ENCODE assay signal across 11 cellular contexts in genomic region chr15:51969728-51970127, GRCh38. TPM values are rescaled to one million over a fixed set of nuclear protein-coding genes. Genes with fewer than 3 reads are reported as not detected.
A peak's percentile ranks its signal among the peaks of the same experiment; 100 is the strongest.
DNase-seq lines count a peak whose midpoint lies in the region; ATAC-seq and TF ChIP-seq lines count a peak whose summit lies in the region.
"Had no signal": no experiment of that assay in that cellular context is flagged by ENCODE, and none has a peak within 500 bp of the region (broad histone marks: within the 10 kb centered on the region; RNA-seq: fewer than 3 reads in every experiment).

No MANE protein-coding gene starts in this region.

- no peaks in the 10 kb centered on the region for H3K27me3 ChIP-seq in CD4-positive, alpha-beta memory T cell (ENCODE audit: insufficient read depth, low read length)
- H3K27me3 ChIP-seq in SJCRH30: no peaks in the 10 kb centered on the region

- CTCF ChIA-PET in CD4-positive, alpha-beta memory T cell (lab: Charles Lee; ENCODE audit: partially characterized antibody): interaction anchor here (1.6 to 2.1 kb wide), 2 partner anchors 11 to 239 kb away, joined by 6 read pairs; no protein-coding TSS in a partner anchor
- CTCF ChIA-PET in HEK293 (lab: Yijun Ruan, JAX): interaction anchor here (0.6 kb wide), 2 partner anchors 129 to 164 kb away, joined by 3 to 6 read pairs; no protein-coding TSS in a partner anchor
- CTCF ChIA-PET in T-cell (lab: Charles Lee): interaction anchor here in 1 of 2 donors (0.7 kb wide), 1 partner anchor 107 kb away, joined by 7 read pairs; no protein-coding TSS in a partner anchor

- no peaks in the 10 kb centered on the region for H3K36me3 ChIP-seq in CD4-positive, alpha-beta memory T cell (ENCODE audit: insufficient read depth, low read length)
- H3K36me3 ChIP-seq in HEK293 (ENCODE audit: control insufficient read depth in 2 of 2, insufficient read depth in 1 of 2, low read length in 2 of 2) (peaks cover 0 to 8% of the 10 kb centered on the region in 2 experiments; a peak in 2 of 3 replicates), SJCRH30 (peaks cover 24% of the 10 kb centered on the region)
- H3K36me3 ChIP-seq: thoracic aorta had no signal

- peaks cover 29 to 38% (median 33%) of the 10 kb centered on the region in 4 donors for H3K4me1 Mint-ChIP-seq in CD4-positive, alpha-beta memory T cell
- peaks cover 34 to 42% (median 39%) of the 10 kb centered on the region in 3 donors for H3K4me1 Mint-ChIP-seq in T-cell
- H3K4me1 Mint-ChIP-seq in immature natural killer cell: peaks cover 39 to 57% of the 10 kb centered on the region in 2 donors

- no peak overlapping the region for H3K27ac ChIP-seq in CD4-positive, alpha-beta memory T cell (ENCODE audit: low read depth, low read length)
- H3K27ac ChIP-seq in HEK293 (ENCODE audit: extremely low read depth, low read depth, low read length) (no peak overlapping the region), SJCRH30 (no peak overlapping the region)
- H3K27ac ChIP-seq: thoracic aorta had no signal

- peaks cover 18% of the 10 kb centered on the region for H3K4me1 ChIP-seq in CD4-positive, alpha-beta memory T cell (ENCODE audit: insufficient read depth, low read length)
- no peaks in the 10 kb centered on the region for H3K4me1 ChIP-seq in HEK293 (ENCODE audit: control insufficient read depth, insufficient read depth, low read length)
- peaks cover 8% of the 10 kb centered on the region; the same call in 1 of the 2 replicates for H3K4me1 ChIP-seq in SJCRH30

- peaks cover 0 to 1% of the 10 kb centered on the region in 2 donors for H3K27me3 Mint-ChIP-seq in CD4-positive, alpha-beta memory T cell
- H3K27me3 Mint-ChIP-seq in T-cell: no peaks in the 10 kb centered on the region
- H3K27me3 Mint-ChIP-seq in immature natural killer cell (ENCODE audit: low read depth in 3 of 3): peaks cover 9 to 13% (median 11%) of the 10 kb centered on the region in 3 donors

- ATAC-seq in T-cell (replicated peaks in 1 of 4) (no peak), GM21360 (IDR thresholded peaks at IDR 0.05; ENCODE audit: unreplicated experiment) (no peak)
- ATAC-seq: mucosa of descending colon had no signal

- no peak for DNase-seq in CD4-positive, alpha-beta memory T cell
- no peak for DNase-seq in T-cell
- DNase-seq in immature natural killer cell: no peak
- no peak for DNase-seq in NCI-H446 (lab: John Stamatoyannopoulos, UW)
- no peak for DNase-seq in SJCRH30
- no peak for DNase-seq in COLO829 (ENCODE audit: low spot score)
- DNase-seq: mucosa of descending colon; stimulated activated CD4-positive, alpha-beta T cell treated with anti-CD3 and anti-CD28 coated beads, Interleukin-1b, Interleukin-23, amount 100 ng/mL, for 48 hours had no signal

- intact Hi-C loops in CD4-positive, alpha-beta memory T cell (cut with micrococcal nuclease): no loop called here

- H3K27ac Mint-ChIP-seq in CD4-positive, alpha-beta memory T cell: peak overlapping the region in 4 of 7 donors; percentile 37 to 94 (median 74)
- no peak overlapping the region for H3K27ac Mint-ChIP-seq in T-cell
- peak overlapping the region in 3 of 6 donors; percentile 16 to 53 (median 29) for H3K27ac Mint-ChIP-seq in immature natural killer cell

- peaks cover 24 to 34% of the 10 kb centered on the region in 2 donors for H3K36me3 Mint-ChIP-seq in CD4-positive, alpha-beta memory T cell
- peaks cover 23% of the 10 kb centered on the region for H3K36me3 Mint-ChIP-seq in T-cell
- H3K36me3 Mint-ChIP-seq in immature natural killer cell: peaks cover 16 to 20% (median 19%) of the 10 kb centered on the region in 3 donors

- peak overlapping the region in 7 of 8 donors; percentile 13 to 98 (median 46) for H3K4me3 Mint-ChIP-seq in CD4-positive, alpha-beta memory T cell
- H3K4me3 Mint-ChIP-seq in T-cell (peak overlapping the region; percentile 13 to 99 (median 97)), immature natural killer cell (peak overlapping the region in 4 of 5 donors; percentile 36 to 98 (median 74))

- POLR2A ChIA-PET in CD4-positive, alpha-beta memory T cell (lab: Charles Lee; ENCODE audit: partially characterized antibody): interaction anchor here (3.1 kb wide), 1 partner anchor 210 kb away, joined by 27 read pairs; no protein-coding TSS in a partner anchor
- POLR2A ChIA-PET in HEK293 (lab: Yijun Ruan, JAX) (interaction anchor here (0.6 kb wide), 1 partner anchor 59 kb away, joined by 3 read pairs; no protein-coding TSS in a partner anchor), T-cell (lab: Charles Lee) (interaction anchor here in 1 of 2 donors (0.7 kb wide), 1 partner anchor 9 kb away, joined by 11 read pairs; no protein-coding TSS in a partner anchor)

- no peak overlapping the region for H3K4me3 ChIP-seq in CD4-positive, alpha-beta memory T cell (ENCODE audit: low read length in 2 of 2)
- H3K4me3 ChIP-seq in HEK293 (ENCODE audit: low read depth, low read length) (no peak overlapping the region), SJCRH30 (no peak overlapping the region)
- H3K4me3 ChIP-seq: mucosa of descending colon had no signal

- H3K9me3 Mint-ChIP-seq in CD4-positive, alpha-beta memory T cell: peaks cover 0 to 23% (median 14%) of the 10 kb centered on the region in 8 donors
- H3K9me3 Mint-ChIP-seq in T-cell (peaks cover 6 to 9% (median 7%) of the 10 kb centered on the region in 3 donors), immature natural killer cell (peaks cover 7 to 12% (median 10%) of the 10 kb centered on the region in 6 donors)

- no peaks in the 10 kb centered on the region for H3K9me3 ChIP-seq in CD4-positive, alpha-beta memory T cell (ENCODE audit: control insufficient read depth in 1 of 2, low read length in 2 of 2)
- no peaks in the 10 kb centered on the region for H3K9me3 ChIP-seq in HEK293 (ENCODE audit: control insufficient read depth, insufficient read depth, low read depth, low read length)
- H3K9me3 ChIP-seq in SJCRH30 (replicated peaks): peaks cover 17% of the 10 kb centered on the region

- TF ChIP-seq CTCF in HEK293 (tag by site-specific recombination; IDR thresholded peaks at IDR 0.05): no peak

TF ChIP-seq in HEK293, 187 proteins besides CTCF, POLR2A, EP300 and RAD21:
- TF ChIP-seq PRDM10 (tag by site-specific recombination; IDR thresholded peaks at IDR 0.05) (peak; percentile 45; the same call in 1 of the 2 replicates), ZNF266 (tag by site-specific recombination; IDR thresholded peaks at IDR 0.05; ENCODE audit: low read depth) (no peak), ZNF362 (tag by site-specific recombination; IDR thresholded peaks at IDR 0.05) (0 out of 2 replicates have a peak, but pooled peaks have one; percentile 26), ZNF488 (tag by site-specific recombination; IDR thresholded peaks at IDR 0.05) (no peak)

RNA-seq across cellular contexts. Expression of gene LEO1, which starts 1.9 kb away (rescaled TPM):
- total RNA-seq in CD4-positive, alpha-beta memory T cell: 10 to 100 TPM; 21.7 to 22.2 TPM
- 10 to 100 TPM; 12.6 to 28.0 TPM for polyA plus RNA-seq in CD4-positive, alpha-beta memory T cell
- total RNA-seq in T-cell: 10 to 100 TPM in 4 of 5 donors, 1 to 10 TPM in 1; 8.6 to 20.2 (median 16.7) TPM
- 10 to 100 TPM; 10.4 to 30.0 (median 16.2) TPM for polyA plus RNA-seq in immature natural killer cell
- 61.7 and 65.3 TPM in 2 replicates for total RNA-seq in SJCRH30 (2014; rRNA removed; shearing (Covaris generic))

RNA-seq across cellular contexts. Expression of gene MAPK6, which starts 49.3 kb away (rescaled TPM):
- 10 to 100 TPM; 18.2 to 24.0 TPM for total RNA-seq in CD4-positive, alpha-beta memory T cell
- 1 to 10 TPM; 7.1 to 8.0 TPM for polyA plus RNA-seq in CD4-positive, alpha-beta memory T cell
- total RNA-seq in T-cell: 10 to 100 TPM; 15.1 to 35.1 (median 19.8) TPM
- 1 to 10 TPM; 2.4 to 5.1 (median 4.9) TPM for polyA plus RNA-seq in immature natural killer cell
- total RNA-seq in SJCRH30 (2014; rRNA removed; shearing (Covaris generic)): 71.2 and 84.2 TPM in 2 replicates

Comparison
In these comparisons a context has a peak if more than half of its experiments do, and no peak if none do; other contexts are left out.
1. H3K27ac Mint-ChIP-seq: peak in CD4-positive, alpha-beta memory T cell (4 of 7); none in T-cell (0 of 2).
2. H3K4me3 Mint-ChIP-seq: peak in every context shown above with its lines; median percentile 97 in T-cell; 74 in immature natural killer cell; 46 in CD4-positive, alpha-beta memory T cell.